Comparison of ENCODE assay signal across 29 cellular contexts in genomic region chr2:86430368-86430767, GRCh38.
"Had no signal": no experiment of that assay in that cellular context is flagged by ENCODE, and none has a peak within 500 bp of the region (broad histone marks: within the 10 kb centered on the region; RNA-seq: fewer than 3 reads in every experiment).

No MANE protein-coding gene starts in this region.

- H3K36me3 Mint-ChIP-seq: stimulated activated effector memory CD8-positive, alpha-beta T cell treated with anti-CD3 and anti-CD28 coated beads, Interleukin-12 subunit alpha, Interleukin-12 subunit beta, amount 100 ng/mL, for 72 hours; stimulated activated memory B cell treated with anti-CD40 and anti-IgM and Interleukin-4, amounts not matched to agents 10 μg/mL and 1 μg/mL and 100 μg/mL, for 72 hours; type B pancreatic cell had no signal

- DNase-seq: stimulated activated CD4-positive, alpha-beta T cell treated with anti-CD3 and anti-CD28 coated beads, Interleukin-2, amount 100 ng/mL, for 48 hours; stimulated activated CD4-positive, alpha-beta T cell treated with anti-CD3 and anti-CD28 coated beads, Interleukin-4, amount 100 ng/mL, for 1 hour; stimulated activated CD4-positive, alpha-beta T cell treated with anti-CD3 and anti-CD28 coated beads, Interleukin-4, amount 100 ng/mL, for 24 hours; stimulated activated CD4-positive, alpha-beta T cell treated with anti-CD3 and anti-CD28 coated beads, Interleukin-4, amount 100 ng/mL, for 4 hours; stimulated activated CD8-positive, alpha-beta memory T cell treated with anti-CD3 and anti-CD28 coated beads, Interleukin-4, amount 100 ng/mL, for 48 hours; stimulated activated naive B cell treated with anti-CD40 and anti-IgM and Interleukin-4, amounts not matched to agents 10 μg/mL and 1 μg/mL and 100 μg/mL, for 72 hours; stimulated activated naive CD4-positive, alpha-beta T cell; stimulated activated naive CD4-positive, alpha-beta T cell treated with Interleukin-2 at 50 U/mL for 16 hours; stimulated activated naive CD8-positive, alpha-beta T cell treated with anti-CD3 and anti-CD28 coated beads, Interleukin-15, amount 100 ng/mL, for 72 hours; stimulated activated naive CD8-positive, alpha-beta T cell treated with anti-CD3 and anti-CD28 coated beads, Interleukin-15, Interleukin-2, amounts not matched to agents 100 U/mL and 50 U/mL, for 24 hours; stomach; substantia nigra; testis; thyroid gland; tibial artery; transverse colon; trophoblast cell; upper lobe of left lung; upper lobe of right lung; uterus had no signal

- H3K27ac ChIP-seq: stomach, suprapubic skin, testis, thoracic aorta, thyroid gland, tibial artery, tibial nerve, transverse colon, upper lobe of left lung, upper lobe of right lung, uterus, vagina had no signal

- H3K27me3 ChIP-seq: stomach, suprapubic skin, testis, thyroid gland, tibial artery, tibial nerve, upper lobe of left lung, upper lobe of right lung, uterus, vagina had no signal

- H3K4me1 ChIP-seq: stomach, suprapubic skin, testis, thyroid gland, tibial nerve, transverse colon, upper lobe of left lung, upper lobe of right lung, uterus, vagina had no signal

- H3K9me3 Mint-ChIP-seq: stimulated activated effector memory CD8-positive, alpha-beta T cell treated with anti-CD3 and anti-CD28 coated beads, Interleukin-12 subunit alpha, Interleukin-12 subunit beta, amount 100 ng/mL, for 72 hours; type B pancreatic cell had no signal

- H3K9me3 ChIP-seq: suprapubic skin, testis, thyroid gland, tibial artery, upper lobe of right lung, uterus, vagina had no signal

- H3K4me3 ChIP-seq: stomach, suprapubic skin, testis, thoracic aorta, thyroid gland, tibial artery, tibial nerve, transverse colon, upper lobe of left lung, upper lobe of right lung, uterus, vagina had no signal

- H3K36me3 ChIP-seq: stomach, suprapubic skin, thoracic aorta, thyroid gland, tibial artery, tibial nerve, transverse colon, upper lobe of left lung, upper lobe of right lung, uterus, vagina had no signal

- ATAC-seq: stimulated activated effector memory CD8-positive, alpha-beta T cell treated with anti-CD3 and anti-CD28 coated beads, Interleukin-12 subunit alpha, Interleukin-12 subunit beta, amount 100 ng/mL, for 72 hours; stimulated activated memory B cell treated with anti-CD40 and anti-IgM and Interleukin-4, amounts not matched to agents 10 μg/mL and 1 μg/mL and 100 μg/mL, for 72 hours; stimulated activated naive B cell treated with anti-CD40 and anti-IgM and Interleukin-4, amounts not matched to agents 10 μg/mL and 1 μg/mL and 100 μg/mL, for 72 hours; stimulated activated naive CD8-positive, alpha-beta T cell treated with anti-CD3 and anti-CD28 coated beads, Interleukin-15, amount 100 ng/mL, for 72 hours; stimulated activated naive CD8-positive, alpha-beta T cell treated with anti-CD3 and anti-CD28 coated beads, Interleukin-15, Interleukin-2, amounts not matched to agents 100 U/mL and 50 U/mL, for 24 hours; upper lobe of right lung had no signal

- H3K4me1 Mint-ChIP-seq: stimulated activated effector memory CD8-positive, alpha-beta T cell treated with anti-CD3 and anti-CD28 coated beads, Interleukin-12 subunit alpha, Interleukin-12 subunit beta, amount 100 ng/mL, for 72 hours; stimulated activated memory B cell treated with anti-CD40 and anti-IgM and Interleukin-4, amounts not matched to agents 10 μg/mL and 1 μg/mL and 100 μg/mL, for 72 hours; stimulated activated naive CD8-positive, alpha-beta T cell treated with anti-CD3 and anti-CD28 coated beads, Interleukin-15, amount 100 ng/mL, for 72 hours had no signal

- H3K27ac Mint-ChIP-seq: stimulated activated effector memory CD8-positive, alpha-beta T cell treated with anti-CD3 and anti-CD28 coated beads, Interleukin-12 subunit alpha, Interleukin-12 subunit beta, amount 100 ng/mL, for 72 hours; stimulated activated memory B cell treated with anti-CD40 and anti-IgM and Interleukin-4, amounts not matched to agents 10 μg/mL and 1 μg/mL and 100 μg/mL, for 72 hours; stimulated activated naive B cell treated with anti-CD40 and anti-IgM and Interleukin-4, amounts not matched to agents 10 μg/mL and 1 μg/mL and 100 μg/mL, for 72 hours; stimulated activated naive CD8-positive, alpha-beta T cell treated with anti-CD3 and anti-CD28 coated beads, Interleukin-15, amount 100 ng/mL, for 72 hours; stimulated activated naive CD8-positive, alpha-beta T cell treated with anti-CD3 and anti-CD28 coated beads, Interleukin-15, Interleukin-2, amounts not matched to agents 100 ng/mL and 50 ng/mL, for 24 hours; type B pancreatic cell had no signal

- H3K4me3 Mint-ChIP-seq: stimulated activated effector memory CD8-positive, alpha-beta T cell treated with anti-CD3 and anti-CD28 coated beads, Interleukin-12 subunit alpha, Interleukin-12 subunit beta, amount 100 ng/mL, for 72 hours; stimulated activated memory B cell treated with anti-CD40 and anti-IgM and Interleukin-4, amounts not matched to agents 10 μg/mL and 1 μg/mL and 100 μg/mL, for 72 hours; stimulated activated naive B cell treated with anti-CD40 and anti-IgM and Interleukin-4, amounts not matched to agents 10 μg/mL and 1 μg/mL and 100 μg/mL, for 72 hours; stimulated activated naive CD8-positive, alpha-beta T cell treated with anti-CD3 and anti-CD28 coated beads, Interleukin-15, amount 100 ng/mL, for 72 hours; stimulated activated naive CD8-positive, alpha-beta T cell treated with anti-CD3 and anti-CD28 coated beads, Interleukin-15, Interleukin-2, amounts not matched to agents 100 ng/mL and 50 ng/mL, for 24 hours; type B pancreatic cell had no signal

- FAIRE-seq: urothelium cell line had no signal
